In the genomic region with DNA sequence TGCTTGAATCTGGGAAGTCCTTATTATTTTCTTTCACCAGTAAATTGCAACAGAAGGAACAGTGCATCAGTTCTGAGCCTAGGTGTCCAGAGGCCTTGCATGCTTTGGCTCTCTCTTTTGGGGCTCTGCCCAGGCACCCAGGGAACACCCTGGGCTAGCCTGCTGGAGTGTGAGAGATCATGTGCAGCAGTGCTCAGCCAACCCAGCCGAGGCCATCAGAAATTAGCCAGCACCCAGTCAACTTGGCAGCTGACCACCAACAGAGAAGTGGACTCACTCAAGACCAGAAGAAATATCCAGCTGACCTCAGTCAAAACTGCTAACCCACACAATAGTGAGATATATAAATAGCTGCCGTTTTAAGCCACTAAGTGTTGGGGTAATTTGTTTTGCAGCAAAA, we compare ENCODE assay signal across 18 cellular contexts. TPM values are rescaled to one million over a fixed set of nuclear protein-coding genes. Genes with fewer than 3 reads are reported as not detected.
A peak's percentile ranks its signal among the peaks of the same experiment; 100 is the strongest.
DNase-seq lines count a peak whose midpoint lies in the region; ATAC-seq and TF ChIP-seq lines count a peak whose summit lies in the region.
"Had no signal": no experiment of that assay in that cellular context is flagged by ENCODE, and none has a peak within 500 bp of the region (broad histone marks: within the 10 kb centered on the region; RNA-seq: fewer than 3 reads in every experiment).

No MANE protein-coding gene starts in this region.

- intact Hi-C loops in heart left ventricle (cut with DNase I) (loop anchor here in 7 of 10 donors (2.0 to 10.0 kb wide), 4 partner anchors 65 to 75 kb away; a partner anchor contains a TSS), posterior vena cava (cut with DNase I) (loop anchor here in 1 of 2 donors (5.0 kb wide), 1 partner anchor 45 kb away; no protein-coding TSS in a partner anchor)
- intact Hi-C loops in activated T-helper 2 cell treated with anti-CD3 and anti-CD28 coated beads, Interferon-gamma antibody, Interleukin-2, Interleukin-4, amounts not matched to agents 10 μg/mL and 5 μg/mL and 100 μg/mL, durations not matched to agents 14 hours and 24 hours and 36 hours (cut with micrococcal nuclease), result no loop called here

- peak overlapping the region in 5 of 12 donors; percentile 5 to 59 (median 16) for H3K27ac ChIP-seq in heart left ventricle
- H3K27ac ChIP-seq: Peyer's patch, uterus had no signal

- H3K4me1 ChIP-seq in heart left ventricle, result peaks cover 0 to 51% (median 33%) of the 10 kb centered on the region in 12 donors
- H3K4me1 ChIP-seq: uterus had no signal

- H3K4me3 ChIP-seq in AG10803 (ENCODE audit: low read length) (no peak overlapping the region), heart left ventricle (no peak overlapping the region)
- H3K4me3 ChIP-seq: Peyer's patch, uterus had no signal

- TF ChIP-seq POLR2A in heart left ventricle (IDR thresholded peaks at IDR 0.05), result no peak

- H3K27ac Mint-ChIP-seq in activated T-helper 2 cell treated with anti-CD3 and anti-CD28 coated beads, Interferon-gamma antibody, Interleukin-2, Interleukin-4, amounts not matched to agents 10 μg/mL and 5 μg/mL and 100 μg/mL, durations not matched to agents 14 hours and 24 hours and 36 hours, result no peak overlapping the region
- no peak overlapping the region for H3K27ac Mint-ChIP-seq in immature natural killer cell
- H3K27ac Mint-ChIP-seq: activated naive CD8-positive, alpha-beta T cell treated with anti-CD3 and anti-CD28 coated beads for 36 hours; activated T-cell treated with anti-CD3 and anti-CD28 coated beads, Interleukin-2, amount 50 U/mL, for 24 hours had no signal

- no peaks in the 10 kb centered on the region for H3K36me3 ChIP-seq in heart left ventricle
- H3K36me3 ChIP-seq: Peyer's patch, uterus had no signal

- H3K9me3 Mint-ChIP-seq in activated T-helper 2 cell treated with anti-CD3 and anti-CD28 coated beads, Interferon-gamma antibody, Interleukin-2, Interleukin-4, amounts not matched to agents 10 μg/mL and 5 μg/mL and 100 μg/mL, durations not matched to agents 14 hours and 24 hours and 36 hours, result peaks cover 4% of the 10 kb centered on the region
- H3K9me3 Mint-ChIP-seq in immature natural killer cell, result peaks cover 0 to 5% (median 4%) of the 10 kb centered on the region in 6 donors

- no peaks in the 10 kb centered on the region for H3K4me1 Mint-ChIP-seq in activated T-helper 2 cell treated with anti-CD3 and anti-CD28 coated beads, Interferon-gamma antibody, Interleukin-2, Interleukin-4, amounts not matched to agents 10 μg/mL and 5 μg/mL and 100 μg/mL, durations not matched to agents 14 hours and 24 hours and 36 hours (ENCODE audit: low read depth)
- no peaks in the 10 kb centered on the region for H3K4me1 Mint-ChIP-seq in immature natural killer cell
- H3K4me1 Mint-ChIP-seq: activated naive CD8-positive, alpha-beta T cell treated with anti-CD3 and anti-CD28 coated beads for 36 hours; central memory CD8-positive, alpha-beta T cell had no signal

- no peak overlapping the region for H3K4me3 Mint-ChIP-seq in activated T-helper 2 cell treated with anti-CD3 and anti-CD28 coated beads, Interferon-gamma antibody, Interleukin-2, Interleukin-4, amounts not matched to agents 10 μg/mL and 5 μg/mL and 100 μg/mL, durations not matched to agents 14 hours and 24 hours and 36 hours (ENCODE audit: low read depth)
- no peak overlapping the region for H3K4me3 Mint-ChIP-seq in immature natural killer cell
- H3K4me3 Mint-ChIP-seq: activated naive CD8-positive, alpha-beta T cell treated with anti-CD3 and anti-CD28 coated beads for 36 hours; activated T-cell treated with anti-CD3 and anti-CD28 coated beads, Interleukin-2, amount 50 U/mL, for 24 hours; central memory CD8-positive, alpha-beta T cell had no signal

- peaks cover 0 to 10% (median 0%) of the 10 kb centered on the region in 12 donors for H3K9me3 ChIP-seq in heart left ventricle
- H3K9me3 ChIP-seq: Peyer's patch, uterus had no signal

- DNase-seq in AG10803 (ENCODE audit: low read depth), result peak; percentile 53
- peak; percentile 39 for DNase-seq in cerebellar cortex (ENCODE audit: low spot score)
- peak; percentile 67 to 93 (median 78) for DNase-seq in heart left ventricle
- DNase-seq in posterior vena cava (ENCODE audit: low spot score), result peak; percentile 95
- no peak for DNase-seq in activated T-helper 2 cell treated with anti-CD3 and anti-CD28 coated beads, Interferon-gamma antibody, Interleukin-2, Interleukin-4, amounts not matched to agents 10 μg/mL and 5 μg/mL and 100 μg/mL, durations not matched to agents 14 hours and 24 hours and 36 hours (ENCODE audit: low spot score)
- DNase-seq in mesenteric fat pad (ENCODE audit: low spot score), result no peak
- DNase-seq in Kasumi-1 (lab: John Stamatoyannopoulos, UW), result no peak
- no peak for DNase-seq in immature natural killer cell
- DNase-seq: activated CD4-positive, alpha-beta T cell treated with anti-CD3 and anti-CD28 coated beads, Interleukin-2, amount 50 U/mL, for 1 hour; activated naive CD8-positive, alpha-beta T cell treated with anti-CD3 and anti-CD28 coated beads for 36 hours; activated T-cell treated with anti-CD3 and anti-CD28 coated beads, Interleukin-2, amount 50 U/mL, for 24 hours; islet precursor cell; midbrain; Peyer's patch; small intestine had no signal

- peak; percentile 83 to 92 (median 84) for ATAC-seq in heart left ventricle
- ATAC-seq: HCT116 had no signal

- 26 to 35% (median 33%) methylated on average over 2 of the region's 2 CpGs for WGBS in heart left ventricle, 4 donors

- peaks cover 2% of the 10 kb centered on the region for H3K36me3 Mint-ChIP-seq in activated T-helper 2 cell treated with anti-CD3 and anti-CD28 coated beads, Interferon-gamma antibody, Interleukin-2, Interleukin-4, amounts not matched to agents 10 μg/mL and 5 μg/mL and 100 μg/mL, durations not matched to agents 14 hours and 24 hours and 36 hours (ENCODE audit: low read depth)
- peaks cover 0 to 14% (median 2%) of the 10 kb centered on the region in 3 donors for H3K36me3 Mint-ChIP-seq in immature natural killer cell
- H3K36me3 Mint-ChIP-seq: activated naive CD8-positive, alpha-beta T cell treated with anti-CD3 and anti-CD28 coated beads for 36 hours had no signal

- H3K27me3 Mint-ChIP-seq in activated T-helper 2 cell treated with anti-CD3 and anti-CD28 coated beads, Interferon-gamma antibody, Interleukin-2, Interleukin-4, amounts not matched to agents 10 μg/mL and 5 μg/mL and 100 μg/mL, durations not matched to agents 14 hours and 24 hours and 36 hours (ENCODE audit: low read depth), result peaks cover 11% of the 10 kb centered on the region
- peaks cover 3 to 10% (median 9%) of the 10 kb centered on the region in 3 donors for H3K27me3 Mint-ChIP-seq in immature natural killer cell (ENCODE audit: low read depth in 3 of 3)

- TF ChIP-seq CTCF in AG10803 (conservative IDR thresholded peaks at IDR 0.05; ENCODE audit: low read length), result no peak
- TF ChIP-seq CTCF in heart left ventricle (IDR thresholded peaks at IDR 0.05), result no peak

- no peaks in the 10 kb centered on the region for H3K27me3 ChIP-seq in heart left ventricle
- H3K27me3 ChIP-seq: Peyer's patch, uterus had no signal

RNA-seq across cellular contexts. Expression of a gene that starts 11.2 kb away (rescaled TPM):
- total RNA-seq in heart left ventricle (1 to 10 TPM in 2 of 9 donors, under 1 TPM in 4, not detected in 3; 0.15 to 1.2 (median 0.38) TPM), posterior vena cava (1 to 10 TPM; 3.3 to 5.6 TPM), mesenteric fat pad (1.0 TPM)
- polyA plus RNA-seq in heart left ventricle (under 1 TPM in 1 of 2 donors, not detected in 1; 0.98 TPM), immature natural killer cell (not detected)
- not detected in 2 replicates for total RNA-seq in activated T-helper 2 cell treated with anti-CD3 and anti-CD28 coated beads, Interferon-gamma antibody, Interleukin-2, Interleukin-4, amounts not matched to agents 10 μg/mL and 5 μg/mL and 100 μg/mL, durations not matched to agents 14 hours and 24 hours and 36 hours
- total RNA-seq: activated naive CD8-positive, alpha-beta T cell treated with anti-CD3 and anti-CD28 coated beads for 36 hours; Peyer's patch had no signal

Comparison
In these comparisons a context has a peak if more than half of its experiments do, and no peak if none do; other contexts are left out.
1. DNase-seq: peak in AG10803 (single experiment), cerebellar cortex (single experiment), heart left ventricle (5 of 5) and posterior vena cava (single experiment); none in activated T-helper 2 cell treated with anti-CD3 and anti-CD28 coated beads, Interferon-gamma antibody, Interleukin-2, Interleukin-4, amounts not matched to agents 10 μg/mL and 5 μg/mL and 100 μg/mL, durations not matched to agents 14 hours and 24 hours and 36 hours (single experiment), mesenteric fat pad (single experiment), Kasumi-1 (0 of 2) and immature natural killer cell (0 of 3).